ENCODE assay signal across 17 cellular contexts in genomic region chr2:197297262-197297661, GRCh38. TPM values are rescaled to one million over a fixed set of nuclear protein-coding genes. Genes with fewer than 3 reads are reported as not detected.
DNase-seq lines count a peak whose midpoint lies in the region; ATAC-seq and TF ChIP-seq lines count a peak whose summit lies in the region.
"Had no signal": no experiment of that assay in that cellular context is flagged by ENCODE, and none has a peak within 500 bp of the region (broad histone marks: within the 10 kb centered on the region; RNA-seq: fewer than 3 reads in every experiment).

No MANE protein-coding gene starts in this region.

- intact Hi-C loops in mucosa of descending colon (cut with DNase I, micrococcal nuclease) = no loop called here

- peaks cover 3% of the 10 kb centered on the region for H4K20me1 ChIP-seq in Loucy (ENCODE audit: insufficient read depth, low read length, poor library complexity, severe bottlenecking)

- H3K36me3 Mint-ChIP-seq in activated CD8-positive, alpha-beta memory T cell treated with anti-CD3 and anti-CD28 coated beads, Interleukin-2, amount 10 ng/mL, durations not matched to agents 7 days and 5 days = peaks cover 70% of the 10 kb centered on the region
- H3K36me3 Mint-ChIP-seq in activated naive CD4-positive, alpha-beta T cell treated with anti-CD3 and anti-CD28 coated beads, Interleukin-2, amount 50 U/mL, for 72 hours = peaks cover 29 to 52% of the 10 kb centered on the region in 2 donors
- peaks cover 56% of the 10 kb centered on the region for H3K36me3 Mint-ChIP-seq in stimulated activated memory B cell treated with anti-CD40 and anti-IgM and Interleukin-4, amounts not matched to agents 10 μg/mL and 1 μg/mL and 100 μg/mL, for 72 hours

- peak overlapping the region; percentile 59 for H3K4me3 Mint-ChIP-seq in activated CD8-positive, alpha-beta memory T cell treated with anti-CD3 and anti-CD28 coated beads, Interleukin-2, amount 10 ng/mL, durations not matched to agents 7 days and 5 days
- H3K4me3 Mint-ChIP-seq in stimulated activated memory B cell treated with anti-CD40 and anti-IgM and Interleukin-4, amounts not matched to agents 10 μg/mL and 1 μg/mL and 100 μg/mL, for 72 hours = peak overlapping the region; percentile 52
- H3K4me3 Mint-ChIP-seq: nephron had no signal

- no peaks in the 10 kb centered on the region for H3K36me3 ChIP-seq in Loucy (ENCODE audit: insufficient read depth, low read length)
- no peaks in the 10 kb centered on the region for H3K36me3 ChIP-seq in mucosa of descending colon (ENCODE audit: low read depth)
- H3K36me3 ChIP-seq: MG63, SJCRH30, uterus had no signal

- peaks cover 100% of the 10 kb centered on the region for H3K79me2 ChIP-seq in Loucy (ENCODE audit: insufficient read depth, low read length)

- peaks cover 96% of the 10 kb centered on the region for H3K4me1 Mint-ChIP-seq in activated CD8-positive, alpha-beta memory T cell treated with anti-CD3 and anti-CD28 coated beads, Interleukin-2, amount 10 ng/mL, durations not matched to agents 7 days and 5 days
- H3K4me1 Mint-ChIP-seq in stimulated activated memory B cell treated with anti-CD40 and anti-IgM and Interleukin-4, amounts not matched to agents 10 μg/mL and 1 μg/mL and 100 μg/mL, for 72 hours = peaks cover 100% of the 10 kb centered on the region

- CTCF ChIA-PET in activated CD8-positive, alpha-beta memory T cell treated with anti-CD3 and anti-CD28 coated beads, Interleukin-2, amount 10 ng/mL, durations not matched to agents 7 days and 5 days (lab: Charles Lee) = interaction anchor here (1.3 to 8.2 kb wide), 3 partner anchors 12 to 48 kb away, joined by 3 to 68 read pairs (median 3); partner anchors contain the start of gene ANKRD44

- TF ChIP-seq CTCF in Loucy (conservative IDR thresholded peaks at IDR 0.05; ENCODE audit: low read length) (no peak), mucosa of descending colon (IDR thresholded peaks at IDR 0.05) (no peak)

- H3K9me2 ChIP-seq in Loucy (replicated peaks; ENCODE audit: low read depth, low read length) = no peaks in the 10 kb centered on the region

- DNase-seq in activated CD8-positive, alpha-beta memory T cell treated with anti-CD3 and anti-CD28 coated beads, Interleukin-2, amount 10 ng/mL, durations not matched to agents 7 days and 5 days = no peak
- no peak for DNase-seq in activated CD8-positive, alpha-beta memory T cell treated with anti-CD3 and anti-CD28 coated beads, Interleukin-2, amount 50 U/mL, for 4 hours
- DNase-seq in activated naive CD4-positive, alpha-beta T cell treated with anti-CD3 and anti-CD28 coated beads, Interleukin-2, amount 50 U/mL, for 72 hours (ENCODE audit: low spot score in 2 of 2) = no peak
- no peak for DNase-seq in kidney glomerular epithelial cell (lab: John Stamatoyannopoulos, UW)
- no peak for DNase-seq in mucosa of descending colon
- DNase-seq: DMS79, dorsolateral prefrontal cortex, foreskin melanocyte, kidney, MG63, NCI-H510A treated with DMSO at 0.1 percent for 48 hours, SJCRH30, uterus had no signal

- peak overlapping the region; percentile 73 for H3K4me2 ChIP-seq in Loucy (ENCODE audit: low read depth, low read length, poor library complexity, severe bottlenecking)

- peak overlapping the region; percentile 50 for H3K4me3 ChIP-seq in Loucy (ENCODE audit: low read length, poor library complexity, severe bottlenecking)
- no peak overlapping the region for H3K4me3 ChIP-seq in mucosa of descending colon
- H3K4me3 ChIP-seq: dorsolateral prefrontal cortex, MG63, SJCRH30, uterus had no signal

- H3K9me3 ChIP-seq in Loucy (ENCODE audit: insufficient read depth, low read depth, low read length) (no peaks in the 10 kb centered on the region), mucosa of descending colon (no peaks in the 10 kb centered on the region)
- H3K9me3 ChIP-seq: MG63, SJCRH30, uterus had no signal

- H3K27ac Mint-ChIP-seq in activated CD8-positive, alpha-beta memory T cell treated with anti-CD3 and anti-CD28 coated beads, Interleukin-2, amount 10 ng/mL, durations not matched to agents 7 days and 5 days = peak overlapping the region; percentile 90
- H3K27ac Mint-ChIP-seq in activated naive CD4-positive, alpha-beta T cell treated with anti-CD3 and anti-CD28 coated beads, Interleukin-2, amount 50 U/mL, for 72 hours = peak overlapping the region; percentile 96 to 98
- H3K27ac Mint-ChIP-seq in stimulated activated memory B cell treated with anti-CD40 and anti-IgM and Interleukin-4, amounts not matched to agents 10 μg/mL and 1 μg/mL and 100 μg/mL, for 72 hours = peak overlapping the region; percentile 98

- H3K4me1 ChIP-seq in Loucy (ENCODE audit: insufficient read depth, low read length, poor library complexity, severe bottlenecking) (peaks cover 72% of the 10 kb centered on the region), mucosa of descending colon (ENCODE audit: low read depth) (no peaks in the 10 kb centered on the region)
- H3K4me1 ChIP-seq: SJCRH30, uterus had no signal

- H3F3A ChIP-seq in Loucy (ENCODE audit: low read depth) = peaks cover 9% of the 10 kb centered on the region; the same call in 1 of the 2 replicates

- no peak overlapping the region for H2AFZ ChIP-seq in Loucy (ENCODE audit: low read length)

- no peaks in the 10 kb centered on the region for H3K27me3 ChIP-seq in Loucy (ENCODE audit: insufficient read depth, low read length, poor library complexity, severe bottlenecking)
- H3K27me3 ChIP-seq: dorsolateral prefrontal cortex, MG63, SJCRH30, uterus had no signal

- no peak for ATAC-seq in activated CD8-positive, alpha-beta memory T cell treated with anti-CD3 and anti-CD28 coated beads, Interleukin-2, amount 10 ng/mL, durations not matched to agents 7 days and 5 days
- no peak for ATAC-seq in activated naive CD4-positive, alpha-beta T cell treated with anti-CD3 and anti-CD28 coated beads, Interleukin-2, amount 50 U/mL, for 72 hours
- peak; percentile 59 for ATAC-seq in stimulated activated memory B cell treated with anti-CD40 and anti-IgM and Interleukin-4, amounts not matched to agents 10 μg/mL and 1 μg/mL and 100 μg/mL, for 72 hours
- ATAC-seq in GM21528 (IDR thresholded peaks at IDR 0.05; ENCODE audit: low FRiP score, unreplicated experiment) = no peak
- no peak for ATAC-seq in mucosa of descending colon

- peak overlapping the region; percentile 44 for H3K9ac ChIP-seq in Loucy (ENCODE audit: low read depth, low read length, poor library complexity, severe bottlenecking)

- no peaks in the 10 kb centered on the region for H3K27me3 Mint-ChIP-seq in activated CD8-positive, alpha-beta memory T cell treated with anti-CD3 and anti-CD28 coated beads, Interleukin-2, amount 10 ng/mL, durations not matched to agents 7 days and 5 days
- H3K27me3 Mint-ChIP-seq in stimulated activated memory B cell treated with anti-CD40 and anti-IgM and Interleukin-4, amounts not matched to agents 10 μg/mL and 1 μg/mL and 100 μg/mL, for 72 hours = no peaks in the 10 kb centered on the region

- H3K9me3 Mint-ChIP-seq in activated CD8-positive, alpha-beta memory T cell treated with anti-CD3 and anti-CD28 coated beads, Interleukin-2, amount 10 ng/mL, durations not matched to agents 7 days and 5 days (ENCODE audit: low read depth) = no peaks in the 10 kb centered on the region
- no peaks in the 10 kb centered on the region for H3K9me3 Mint-ChIP-seq in activated naive CD4-positive, alpha-beta T cell treated with anti-CD3 and anti-CD28 coated beads, Interleukin-2, amount 50 U/mL, for 72 hours
- H3K9me3 Mint-ChIP-seq in stimulated activated memory B cell treated with anti-CD40 and anti-IgM and Interleukin-4, amounts not matched to agents 10 μg/mL and 1 μg/mL and 100 μg/mL, for 72 hours = peaks cover 3% of the 10 kb centered on the region
- H3K9me3 Mint-ChIP-seq: nephron had no signal

RNA-seq across cellular contexts. Expression of gene ANKRD44, which starts 13.3 kb away (rescaled TPM):
- 100 to 1,000 TPM; 210 to 249 TPM for total RNA-seq in activated CD8-positive, alpha-beta memory T cell treated with anti-CD3 and anti-CD28 coated beads, Interleukin-2, amount 10 ng/mL, durations not matched to agents 7 days and 5 days
- total RNA-seq in activated naive CD4-positive, alpha-beta T cell treated with anti-CD3 and anti-CD28 coated beads, Interleukin-2, amount 50 U/mL, for 72 hours = 100 to 1,000 TPM; 103 to 130 TPM
- total RNA-seq in mucosa of descending colon = 10 to 100 TPM in 2 of 3 donors, 1 to 10 TPM in 1; 9.7 to 25.7 (median 13.7) TPM
